Comparison of ENCODE assay signal across 1 cellular context in genomic region chr12:71178162-71178561, GRCh38.
TF ChIP-seq lines count a peak whose summit lies in the region.

No MANE protein-coding gene starts in this region.

TF ChIP-seq in HepG2, 621 proteins besides CTCF, POLR2A, EP300 and RAD21 (continued from another document):
- TF ChIP-seq ARID5B (CRISPR knock-in tag; IDR thresholded peaks at IDR 0.05): 0 out of 2 replicates have a peak, but pooled peaks have one; percentile 21
- TF ChIP-seq DR1 (CRISPR knock-in tag; IDR thresholded peaks at IDR 0.05): no peak
- TF ChIP-seq PAX8 (CRISPR knock-in tag; IDR thresholded peaks at IDR 0.05; ENCODE audit: borderline replicate concordance): no peak
- TF ChIP-seq ZNF652 (CRISPR knock-in tag; IDR thresholded peaks at IDR 0.05; ENCODE audit: borderline replicate concordance, low read depth): peak; percentile 46; the same call in 1 of the 2 replicates
- no peak for TF ChIP-seq ZFY (CRISPR knock-in tag; IDR thresholded peaks at IDR 0.05)
- TF ChIP-seq, protein P1, sequence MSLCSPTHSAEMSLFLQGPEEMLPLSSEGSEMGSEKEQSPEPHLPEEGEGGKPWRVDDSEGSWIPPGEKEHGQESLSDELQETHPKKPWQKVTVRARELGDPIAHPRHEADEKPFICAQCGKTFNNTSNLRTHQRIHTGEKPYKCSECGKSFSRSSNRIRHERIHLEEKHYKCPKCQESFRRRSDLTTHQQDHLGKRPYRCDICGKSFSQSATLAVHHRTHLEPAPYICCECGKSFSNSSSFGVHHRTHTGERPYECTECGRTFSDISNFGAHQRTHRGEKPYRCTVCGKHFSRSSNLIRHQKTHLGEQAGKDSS (CRISPR knock-in tag; IDR thresholded peaks at IDR 0.05; ENCODE audit: borderline replicate concordance, low read depth): no peak
- TF ChIP-seq ZNF749 (CRISPR knock-in tag; IDR thresholded peaks at IDR 0.05; ENCODE audit: borderline replicate concordance): no peak
- TF ChIP-seq TRIM24 (CRISPR knock-in tag; IDR thresholded peaks at IDR 0.05): no peak
- TF ChIP-seq GFI1 (CRISPR knock-in tag; IDR thresholded peaks at IDR 0.05; ENCODE audit: borderline replicate concordance): no peak
